Comparison of ENCODE assay signal across 1 cellular context in genomic region chr21:45555557-45556301, GRCh38.
TF ChIP-seq lines count a peak whose summit lies in the region.

No MANE protein-coding gene starts in this region.

TF ChIP-seq in IMR-90, 13 proteins besides CTCF, POLR2A, EP300 and RAD21 (continued from another document):
- no peak for TF ChIP-seq FOS (IDR thresholded peaks at IDR 0.05; ENCODE audit: low read depth, low read length)
